ENCODE assay signal across 24 cellular contexts in the genomic region with DNA sequence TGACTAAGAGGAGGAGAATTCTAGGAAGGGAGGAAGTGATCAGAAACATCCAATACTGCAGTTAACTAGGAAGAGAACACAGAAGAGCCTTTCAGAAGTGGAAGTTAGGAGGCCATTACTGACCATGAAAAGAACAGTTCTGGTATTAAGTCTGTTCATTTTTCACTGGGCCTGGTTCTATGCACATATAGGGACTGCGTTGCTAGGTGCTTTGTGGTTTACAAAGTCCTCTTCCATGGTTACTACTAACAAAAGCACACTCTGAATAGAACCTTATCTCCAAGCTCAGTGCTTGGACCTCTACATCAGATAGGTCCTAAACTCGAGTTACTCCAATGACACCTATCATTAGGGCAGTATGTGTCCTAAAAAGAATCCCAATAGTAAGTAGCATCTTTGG.
"Had no signal": no experiment of that assay in that cellular context is flagged by ENCODE, and none has a peak within 500 bp of the region (broad histone marks: within the 10 kb centered on the region; RNA-seq: fewer than 3 reads in every experiment).

No MANE protein-coding gene starts in this region.

- H3K27me3 Mint-ChIP-seq: activated CD4-positive, alpha-beta memory T cell treated with anti-CD3 and anti-CD28 coated beads for 36 hours; activated naive CD4-positive, alpha-beta T cell treated with anti-CD3 and anti-CD28 coated beads, Interleukin-2, amount 50 U/mL, for 24 hours; memory B cell; stimulated activated naive CD8-positive, alpha-beta T cell treated with anti-CD3 and anti-CD28 coated beads, Interleukin-15, Interleukin-2, amounts not matched to agents 100 ng/mL and 50 ng/mL, for 24 hours had no signal

- H3K4me1 Mint-ChIP-seq: memory B cell, nephron had no signal

- H3K27ac Mint-ChIP-seq: activated CD4-positive, alpha-beta memory T cell treated with anti-CD3 and anti-CD28 coated beads for 36 hours; activated naive CD4-positive, alpha-beta T cell treated with anti-CD3 and anti-CD28 coated beads, Interleukin-2, amount 50 U/mL, for 24 hours; memory B cell; nephron; stimulated activated naive CD8-positive, alpha-beta T cell treated with anti-CD3 and anti-CD28 coated beads, Interleukin-15, Interleukin-2, amounts not matched to agents 100 ng/mL and 50 ng/mL, for 24 hours had no signal

- DNase-seq: activated CD4-positive, alpha-beta memory T cell treated with anti-CD3 and anti-CD28 coated beads for 36 hours; activated CD4-positive, alpha-beta T cell treated with anti-CD3 and anti-CD28 coated beads for 4 hours; activated CD4-positive, CD25-positive, alpha-beta regulatory T cell; activated effector memory CD4-positive, alpha-beta T cell treated with anti-CD3 and anti-CD28 coated beads, Interleukin-2, amount 50 U/mL, for 16 hours; activated T-cell treated with anti-CD3 and anti-CD28 coated beads, Interleukin-2, amount 50 U/mL, for 48 hours; adrenal gland; central memory CD4-positive, alpha-beta T cell; colonic mucosa; esophagus squamous epithelium; head of caudate nucleus; left colon; ovary; psoas muscle; stimulated activated CD4-positive, alpha-beta T cell treated with anti-CD3 and anti-CD28 coated beads, Interleukin-1b, Interleukin-23, amount 100 ng/mL, for 48 hours; substantia nigra; SW 1271; thyroid gland; upper lobe of right lung had no signal

- FAIRE-seq: astrocyte, keratinocyte had no signal

- H3K9me3 Mint-ChIP-seq: activated CD4-positive, alpha-beta memory T cell treated with anti-CD3 and anti-CD28 coated beads for 36 hours; activated naive CD4-positive, alpha-beta T cell treated with anti-CD3 and anti-CD28 coated beads, Interleukin-2, amount 50 U/mL, for 24 hours; memory B cell; nephron; stimulated activated naive CD8-positive, alpha-beta T cell treated with anti-CD3 and anti-CD28 coated beads, Interleukin-15, Interleukin-2, amounts not matched to agents 100 ng/mL and 50 ng/mL, for 24 hours had no signal

- H3K4me3 Mint-ChIP-seq: activated CD4-positive, alpha-beta memory T cell treated with anti-CD3 and anti-CD28 coated beads for 36 hours; activated naive CD4-positive, alpha-beta T cell treated with anti-CD3 and anti-CD28 coated beads, Interleukin-2, amount 50 U/mL, for 24 hours; memory B cell; nephron; stimulated activated naive CD8-positive, alpha-beta T cell treated with anti-CD3 and anti-CD28 coated beads, Interleukin-15, Interleukin-2, amounts not matched to agents 100 ng/mL and 50 ng/mL, for 24 hours had no signal
